ENCODE assay signal across 25 cellular contexts in the genomic region with DNA sequence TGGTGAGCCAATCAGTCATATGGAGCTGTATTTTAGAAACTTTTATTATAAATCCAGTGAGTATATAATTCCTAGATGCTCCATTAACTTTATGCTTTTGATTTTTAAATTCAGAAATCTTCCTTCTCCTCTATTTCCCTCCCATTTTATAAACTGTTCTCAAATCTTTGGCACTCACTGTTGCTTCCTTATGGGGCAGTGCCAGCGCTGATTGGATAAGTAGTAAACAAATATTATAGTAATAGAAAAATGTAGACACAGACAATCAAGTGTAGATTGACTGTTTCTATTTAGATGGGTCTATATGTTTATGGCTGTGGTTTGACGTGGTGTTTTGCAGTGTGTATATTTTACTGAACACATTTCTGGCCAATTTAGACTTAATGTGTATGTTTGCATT. TPM values are rescaled to one million over a fixed set of nuclear protein-coding genes. Genes with fewer than 3 reads are reported as not detected.
DNase-seq lines count a peak whose midpoint lies in the region; ATAC-seq and TF ChIP-seq lines count a peak whose summit lies in the region.
"Had no signal": no experiment of that assay in that cellular context is flagged by ENCODE, and none has a peak within 500 bp of the region (broad histone marks: within the 10 kb centered on the region; RNA-seq: fewer than 3 reads in every experiment).

No MANE protein-coding gene starts in this region.

- peak overlapping the region; percentile 94 for H3K27ac Mint-ChIP-seq in progenitor cell of endocrine pancreas

- H3K4me1 ChIP-seq in ACC112 (ENCODE audit: control insufficient read depth, insufficient read depth, low read length, unreplicated experiment), result peaks cover 9% of the 10 kb centered on the region

- intact Hi-C loops in left colon (cut with DNase I, micrococcal nuclease) (no loop called here), posterior cingulate gyrus (cut with DNase I) (no loop called here)

- no peak overlapping the region for H3K4me3 ChIP-seq in ACC112 (ENCODE audit: low read depth, low read length)
- H3K4me3 ChIP-seq: K562, SK-N-MC had no signal

- H3K79me2 ChIP-seq in ACC112 (ENCODE audit: control insufficient read depth, insufficient read depth, low read length, unreplicated experiment), result no peaks in the 10 kb centered on the region

- H2AFZ ChIP-seq in ACC112 (ENCODE audit: low read length, unreplicated experiment), result peak overlapping the region; percentile 97

- peaks cover 88% of the 10 kb centered on the region for H3K4me1 Mint-ChIP-seq in progenitor cell of endocrine pancreas (ENCODE audit: low read depth)

- H3K27me3 Mint-ChIP-seq in progenitor cell of endocrine pancreas, result no peaks in the 10 kb centered on the region

- H3K27ac ChIP-seq in ACC112 (ENCODE audit: low read depth, low read length), result no peak overlapping the region
- H3K27ac ChIP-seq: HL-60, SK-N-MC had no signal

- peaks cover 12% of the 10 kb centered on the region for H3K36me3 Mint-ChIP-seq in progenitor cell of endocrine pancreas (ENCODE audit: insufficient read depth)

- no peaks in the 10 kb centered on the region for H3K9me3 Mint-ChIP-seq in progenitor cell of endocrine pancreas (ENCODE audit: low read depth)
- H3K9me3 Mint-ChIP-seq: CD14-positive monocyte had no signal

- H3K27me3 ChIP-seq in ACC112 (ENCODE audit: insufficient read depth, low read length), result no peaks in the 10 kb centered on the region

- no peak for TF ChIP-seq CTCF in progenitor cell of endocrine pancreas (IDR thresholded peaks at IDR 0.05; ENCODE audit: unreplicated experiment)

- no peak overlapping the region for H3K4me3 Mint-ChIP-seq in progenitor cell of endocrine pancreas (ENCODE audit: low read depth)
- H3K4me3 Mint-ChIP-seq: CD14-positive monocyte had no signal

- DNase-seq in NCI-H2029 treated with DMSO at 0.1 percent for 48 hours (lab: John Stamatoyannopoulos, UW) (peak; percentile 17), left colon (peak in 1 of 2 donors; percentile 22), progenitor cell of endocrine pancreas (ENCODE audit: low spot score, unreplicated experiment) (no peak), posterior cingulate gyrus (no peak), DMS53 treated with DMSO at 0.1 percent for 48 hours (lab: John Stamatoyannopoulos, UW; ENCODE audit: unreplicated experiment) (no peak)
- no peak for DNase-seq in stimulated activated CD8-positive, alpha-beta memory T cell treated with anti-CD3 and anti-CD28 coated beads, Interleukin-4, amount 100 ng/mL, for 48 hours
- DNase-seq: 8988T, DMS53, GF-D8, MM.1S, NCI-H1048, NCI-H1417 treated with DMSO at 0.1 percent for 48 hours, NCI-H187, NCI-H345, NCI-H526 treated with DMSO at 0.1 percent for 48 hours, OCI-M1, Right ventricle myocardium superior, SW 1271 had no signal

- no peaks in the 10 kb centered on the region for H3K36me3 ChIP-seq in ACC112 (ENCODE audit: insufficient read depth, low read length)

- ATAC-seq in left colon (peak; percentile 89), HG02884 (IDR thresholded peaks at IDR 0.05; ENCODE audit: unreplicated experiment) (no peak)
- ATAC-seq: HepG2, K562 had no signal

RNA-seq across cellular contexts. Expression of a gene that starts 36.6 kb away (rescaled TPM):
- total RNA-seq in left colon (1 to 10 TPM; 1.7 to 7.0 TPM), progenitor cell of endocrine pancreas (140 TPM in 2 replicates)
- total RNA-seq: HepG2, K562, Right ventricle myocardium superior had no signal

Comparison
In these comparisons a context has a peak if more than half of its experiments do, and no peak if none do; other contexts are left out.
1. RNA of a gene that starts 36.6 kb away (total RNA-seq): 140 TPM in progenitor cell of endocrine pancreas; 1.7 to 7.0 TPM in left colon; every median in the first group is over 10 times any median in the second.